ENCODE assay signal across 3 cellular contexts in the genomic region with DNA sequence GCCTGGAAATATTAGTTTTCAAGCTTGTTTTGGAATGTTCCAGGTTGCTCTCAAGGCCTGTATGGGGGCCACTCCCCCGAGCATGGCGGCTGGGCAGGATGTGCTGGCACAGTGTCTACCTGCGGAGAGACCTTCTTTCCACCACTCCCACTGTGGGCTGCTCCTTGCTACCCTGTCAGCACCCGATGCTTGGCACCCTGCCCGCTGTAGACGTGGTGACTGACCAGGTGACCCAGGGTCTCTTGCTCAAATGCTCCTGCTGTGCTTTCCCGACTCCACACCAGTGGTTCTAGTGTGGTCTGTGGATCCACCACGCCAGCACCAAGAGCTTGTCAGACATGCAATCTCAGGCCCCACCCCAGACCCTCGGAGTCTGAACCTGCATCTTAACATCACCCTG.
"Had no signal": no experiment of that assay in that cellular context is flagged by ENCODE, and none has a peak within 500 bp of the region (broad histone marks: within the 10 kb centered on the region; RNA-seq: fewer than 3 reads in every experiment).

No MANE protein-coding gene starts in this region.

- ATAC-seq: GM12878 had no signal

- DNase-seq: GDM1, GF-D8 had no signal

- H3K4me3 ChIP-seq: GM12878 had no signal
